8 cellular contexts compared by ENCODE assay signal in the genomic region with DNA sequence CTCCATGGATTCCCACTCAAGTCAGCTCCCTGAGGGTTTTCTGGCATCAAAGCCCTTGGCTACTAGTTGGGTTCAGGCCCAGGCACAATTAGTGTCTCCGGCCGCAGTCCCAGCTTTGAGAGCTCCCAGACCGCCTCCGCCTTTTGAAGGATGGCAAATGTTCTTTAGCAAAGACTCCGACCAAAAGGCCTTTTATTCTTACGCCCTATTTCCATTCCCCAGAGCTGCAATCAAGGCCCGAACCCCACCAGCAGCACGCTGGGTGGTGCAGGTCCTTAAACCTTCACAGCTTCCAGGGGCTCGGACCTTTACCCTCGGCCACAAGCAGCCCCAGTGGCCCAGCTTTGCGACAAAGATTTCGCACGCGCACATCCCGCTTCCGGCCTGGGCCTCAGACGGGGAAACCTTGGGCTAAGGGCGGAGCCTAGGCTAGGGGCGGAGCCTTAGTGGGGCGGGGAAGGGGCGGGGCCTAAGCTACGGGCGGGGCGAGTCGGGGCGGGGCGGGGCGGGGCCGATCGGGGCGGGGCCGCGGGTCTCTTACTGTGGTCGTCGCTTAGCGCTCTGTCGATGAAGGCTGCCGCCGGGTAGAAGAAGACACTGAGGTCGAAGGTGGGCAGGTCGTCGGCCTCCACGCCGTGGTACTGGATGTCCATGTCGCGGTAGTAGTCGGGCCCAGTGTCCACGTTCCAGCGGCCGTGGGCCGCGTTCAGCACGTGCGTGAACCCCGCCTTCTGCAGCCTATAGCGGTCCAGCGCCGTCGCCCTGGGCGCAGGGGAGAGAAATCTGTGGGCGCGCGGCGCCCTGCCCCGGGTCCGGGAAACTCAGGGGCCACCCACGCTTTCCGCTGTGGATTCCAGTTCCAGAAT.
A peak's percentile ranks its signal among the peaks of the same experiment; 100 is the strongest.
DNase-seq lines count a peak whose midpoint lies in the region; ATAC-seq and TF ChIP-seq lines count a peak whose summit lies in the region.

No MANE protein-coding gene starts in this region.

- intact Hi-C loops in cardiac septum (cut with DNase I), result no loop called here
- intact Hi-C loops in left ventricle myocardium inferior (cut with micrococcal nuclease), result no loop called here
- intact Hi-C loops in aorta (cut with DNase I), result no loop called here

- WGBS in aorta, 2 donors, result 41 to 43% methylated on average over 53 to 68 of the region's 68 CpGs

- peaks cover 14% of the 10 kb centered on the region for H3K27me3 Mint-ChIP-seq in activated naive CD8-positive, alpha-beta T cell treated with anti-CD3 and anti-CD28 coated beads for 36 hours
- H3K27me3 Mint-ChIP-seq in natural killer cell treated with Interleukin-12 subunit alpha and Interleukin-12 subunit beta and Interleukin-15 and Interleukin-18, amount 100 ng/mL, for 72 hours, result no peaks in the 10 kb centered on the region

- H3K4me3 ChIP-seq in left ventricle myocardium inferior, result no peak overlapping the region
- H3K4me3 ChIP-seq in aorta (ENCODE audit: low read length in 2 of 2), result no peak overlapping the region

- H3K36me3 ChIP-seq in left ventricle myocardium inferior (no peaks in the 10 kb centered on the region), aorta (ENCODE audit: control insufficient read depth in 1 of 2, insufficient read depth in 2 of 2, low read length in 1 of 2) (no peaks in the 10 kb centered on the region)

- peak overlapping the region; percentile 38 for H3K4me3 Mint-ChIP-seq in activated naive CD8-positive, alpha-beta T cell treated with anti-CD3 and anti-CD28 coated beads for 36 hours
- peak overlapping the region; percentile 40 for H3K4me3 Mint-ChIP-seq in natural killer cell treated with Interleukin-12 subunit alpha and Interleukin-12 subunit beta and Interleukin-15 and Interleukin-18, amount 100 ng/mL, for 72 hours

- H3K36me3 Mint-ChIP-seq in activated naive CD8-positive, alpha-beta T cell treated with anti-CD3 and anti-CD28 coated beads for 36 hours, result peaks cover 1% of the 10 kb centered on the region
- H3K36me3 Mint-ChIP-seq in natural killer cell treated with Interleukin-12 subunit alpha and Interleukin-12 subunit beta and Interleukin-15 and Interleukin-18, amount 100 ng/mL, for 72 hours, result no peaks in the 10 kb centered on the region

- DNase-seq in cardiac septum (ENCODE audit: low spot score), result peak; percentile 75
- no peak for DNase-seq in left ventricle myocardium inferior
- peak; percentile 44 for DNase-seq in activated naive CD8-positive, alpha-beta T cell treated with anti-CD3 and anti-CD28 coated beads for 36 hours
- DNase-seq in natural killer cell treated with Interleukin-12 subunit alpha and Interleukin-12 subunit beta and Interleukin-15 and Interleukin-18, amount 100 ng/mL, for 72 hours (ENCODE audit: low spot score), result peak; percentile 73
- peak in 1 of 2 donors; percentile 73 for DNase-seq in aorta
- no peak for DNase-seq in AML-193 (lab: John Stamatoyannopoulos, UW)
- no peak for DNase-seq in AG08396 (ENCODE audit: low spot score)
- DNase-seq in COR-L47 (lab: John Stamatoyannopoulos, UW), result no peak

- H3K4me1 Mint-ChIP-seq in activated naive CD8-positive, alpha-beta T cell treated with anti-CD3 and anti-CD28 coated beads for 36 hours, result peaks cover 24% of the 10 kb centered on the region
- H3K4me1 Mint-ChIP-seq in natural killer cell treated with Interleukin-12 subunit alpha and Interleukin-12 subunit beta and Interleukin-15 and Interleukin-18, amount 100 ng/mL, for 72 hours (ENCODE audit: low read depth in 2 of 2), result peaks cover 5 to 11% of the 10 kb centered on the region in 2 donors

- no peak overlapping the region for H3K27ac ChIP-seq in left ventricle myocardium inferior (replicated peaks)
- no peak overlapping the region for H3K27ac ChIP-seq in aorta (ENCODE audit: low read depth in 1 of 2, low read length in 2 of 2)

- peak overlapping the region; percentile 67 for H3K27ac Mint-ChIP-seq in activated naive CD8-positive, alpha-beta T cell treated with anti-CD3 and anti-CD28 coated beads for 36 hours
- H3K27ac Mint-ChIP-seq in natural killer cell treated with Interleukin-12 subunit alpha and Interleukin-12 subunit beta and Interleukin-15 and Interleukin-18, amount 100 ng/mL, for 72 hours, result no peak overlapping the region

- no peaks in the 10 kb centered on the region for H3K9me3 Mint-ChIP-seq in activated naive CD8-positive, alpha-beta T cell treated with anti-CD3 and anti-CD28 coated beads for 36 hours
- H3K9me3 Mint-ChIP-seq in natural killer cell treated with Interleukin-12 subunit alpha and Interleukin-12 subunit beta and Interleukin-15 and Interleukin-18, amount 100 ng/mL, for 72 hours, result no peaks in the 10 kb centered on the region

- peak; percentile 72 to 90 for ATAC-seq in natural killer cell treated with Interleukin-12 subunit alpha and Interleukin-12 subunit beta and Interleukin-15 and Interleukin-18, amount 100 ng/mL, for 72 hours
- ATAC-seq in aorta (ENCODE audit: low FRiP score), result peak; percentile 37

- TF ChIP-seq CTCF in left ventricle myocardium inferior (IDR thresholded peaks at IDR 0.05; ENCODE audit: borderline replicate concordance), result no peak

- H3K27me3 ChIP-seq in left ventricle myocardium inferior (ENCODE audit: low read depth), result peaks cover 14% of the 10 kb centered on the region
- H3K27me3 ChIP-seq in aorta (ENCODE audit: control insufficient read depth in 1 of 2, insufficient read depth in 2 of 2, low read length in 1 of 2), result no peaks in the 10 kb centered on the region

- H3K9me3 ChIP-seq in left ventricle myocardium inferior (replicated peaks) (no peaks in the 10 kb centered on the region), aorta (ENCODE audit: control insufficient read depth, low read length) (no peaks in the 10 kb centered on the region)

- peaks cover 7% of the 10 kb centered on the region for H3K4me1 ChIP-seq in left ventricle myocardium inferior
- no peaks in the 10 kb centered on the region for H3K4me1 ChIP-seq in aorta (ENCODE audit: control insufficient read depth in 1 of 2, insufficient read depth in 2 of 2, low read length in 2 of 2)

Comparison
In these comparisons a context has a peak if more than half of its experiments do, and no peak if none do; other contexts are left out.
1. DNase-seq: peak in cardiac septum (single experiment), activated naive CD8-positive, alpha-beta T cell treated with anti-CD3 and anti-CD28 coated beads for 36 hours (single experiment) and natural killer cell treated with Interleukin-12 subunit alpha and Interleukin-12 subunit beta and Interleukin-15 and Interleukin-18, amount 100 ng/mL, for 72 hours (single experiment); none in left ventricle myocardium inferior (single experiment), AML-193 (0 of 2), AG08396 (single experiment) and COR-L47 (single experiment).